8 cellular contexts compared by ENCODE assay signal in genomic region chr15:25693321-25694237, GRCh38.
DNase-seq lines count a peak whose midpoint lies in the region; ATAC-seq and TF ChIP-seq lines count a peak whose summit lies in the region.

No MANE protein-coding gene starts in this region.

- H3K4me3 ChIP-seq in LNCaP clone FGC (ENCODE audit: low read depth, low read length) = no peak overlapping the region

- H3K4me3 Mint-ChIP-seq in activated naive CD4-positive, alpha-beta T cell treated with anti-CD3 and anti-CD28 coated beads for 36 hours = no peak overlapping the region

- no peaks in the 10 kb centered on the region for H3K4me1 Mint-ChIP-seq in activated naive CD4-positive, alpha-beta T cell treated with anti-CD3 and anti-CD28 coated beads for 36 hours (ENCODE audit: low read depth)

- no peak overlapping the region for H3K27ac Mint-ChIP-seq in activated naive CD4-positive, alpha-beta T cell treated with anti-CD3 and anti-CD28 coated beads for 36 hours

- no peaks in the 10 kb centered on the region for H3K27me3 Mint-ChIP-seq in activated naive CD4-positive, alpha-beta T cell treated with anti-CD3 and anti-CD28 coated beads for 36 hours (ENCODE audit: low read depth)

- peak; percentile 29 for DNase-seq in COLO668 (lab: John Stamatoyannopoulos, UW; ENCODE audit: unreplicated experiment)
- DNase-seq in LNCaP clone FGC (ENCODE audit: low read depth) = no peak
- DNase-seq in activated naive CD4-positive, alpha-beta T cell treated with anti-CD3 and anti-CD28 coated beads for 36 hours = peak; percentile 59
- peak; percentile 82 for DNase-seq in iPS-NIHi7 (ENCODE audit: extremely low spot score)
- peak; percentile 60 for DNase-seq in stimulated activated CD8-positive, alpha-beta memory T cell treated with anti-CD3 and anti-CD28 coated beads, Interleukin-4, amount 100 ng/mL, for 48 hours
- DNase-seq in effector CD4-positive, alpha-beta T cell = no peak
- DNase-seq in superior temporal gyrus (ENCODE audit: extremely low spot score) = no peak

- no peak for ATAC-seq in GM18870 (IDR thresholded peaks at IDR 0.05; ENCODE audit: unreplicated experiment)

- CTCF ChIA-PET in activated naive CD4-positive, alpha-beta T cell treated with anti-CD3 and anti-CD28 coated beads for 36 hours (lab: Charles Lee) = interaction anchor here (1.3 to 4.3 kb wide), 3 partner anchors 41 to 565 kb away, joined by 3 to 23 read pairs (median 3); no protein-coding TSS in a partner anchor

- TF ChIP-seq CTCF in LNCaP clone FGC (IDR thresholded peaks at IDR 0.05; ENCODE audit: control insufficient read depth, extremely low read depth, insufficient read depth) = peak; percentile 86

- H3K9me3 Mint-ChIP-seq in activated naive CD4-positive, alpha-beta T cell treated with anti-CD3 and anti-CD28 coated beads for 36 hours = no peaks in the 10 kb centered on the region

- intact Hi-C loops in activated naive CD4-positive, alpha-beta T cell treated with anti-CD3 and anti-CD28 coated beads for 36 hours (cut with micrococcal nuclease) = loop anchor here (1.0 to 5.0 kb wide), 2 partner anchors 186 to 241 kb away; no protein-coding TSS in a partner anchor

- peaks cover 23% of the 10 kb centered on the region for H3K36me3 Mint-ChIP-seq in activated naive CD4-positive, alpha-beta T cell treated with anti-CD3 and anti-CD28 coated beads for 36 hours (ENCODE audit: low read depth)

Comparison
In these comparisons a context has a peak if more than half of its experiments do, and no peak if none do; other contexts are left out.
1. DNase-seq: peak in COLO668 (single experiment), activated naive CD4-positive, alpha-beta T cell treated with anti-CD3 and anti-CD28 coated beads for 36 hours (single experiment), iPS-NIHi7 (single experiment) and stimulated activated CD8-positive, alpha-beta memory T cell treated with anti-CD3 and anti-CD28 coated beads, Interleukin-4, amount 100 ng/mL, for 48 hours (single experiment); none in LNCaP clone FGC (single experiment), effector CD4-positive, alpha-beta T cell (single experiment) and superior temporal gyrus (single experiment).